ENCODE assay signal across 1 cellular context in genomic region chr9:122214507-122214906, GRCh38.
TF ChIP-seq lines count a peak whose summit lies in the region.

No MANE protein-coding gene starts in this region.

TF ChIP-seq in K562, 482 proteins besides CTCF, POLR2A, EP300 and RAD21:
- TF ChIP-seq ATF6 (CRISPR knock-in tag; IDR thresholded peaks at IDR 0.05): no peak
- no peak for TF ChIP-seq ZNF75A (CRISPR knock-in tag; IDR thresholded peaks at IDR 0.05)
- TF ChIP-seq ESRRB (CRISPR knock-in tag; IDR thresholded peaks at IDR 0.05; ENCODE audit: borderline replicate concordance): no peak
- TF ChIP-seq POU5F1 (IDR thresholded peaks at IDR 0.05; ENCODE audit: borderline replicate concordance, low read depth, low read length, partially characterized antibody): no peak
- TF ChIP-seq ZNF280B (CRISPR knock-in tag; IDR thresholded peaks at IDR 0.05): no peak
- TF ChIP-seq ZNF184 (CRISPR knock-in tag; IDR thresholded peaks at IDR 0.05): no peak
- TF ChIP-seq C11orf30 (IDR thresholded peaks at IDR 0.05; ENCODE audit: low read depth): no peak
- no peak for TF ChIP-seq HMBOX1 (IDR thresholded peaks at IDR 0.05)
- TF ChIP-seq ZHX1 (conservative IDR thresholded peaks at IDR 0.05; ENCODE audit: low read length): no peak
- TF ChIP-seq TFE3 (CRISPR knock-in tag; IDR thresholded peaks at IDR 0.05): no peak
- TF ChIP-seq CHD1 (IDR thresholded peaks at IDR 0.05; ENCODE audit: low read length): no peak
- TF ChIP-seq ZNF354B (CRISPR knock-in tag; IDR thresholded peaks at IDR 0.05): no peak
- no peak for TF ChIP-seq PRDM10 (IDR thresholded peaks at IDR 0.05; ENCODE audit: partially characterized antibody)
- no peak for TF ChIP-seq LARP7 (IDR thresholded peaks at IDR 0.05)
- no peak for TF ChIP-seq USF1 (CRISPR knock-in tag; IDR thresholded peaks at IDR 0.05)
- no peak for TF ChIP-seq HMG20B (CRISPR knock-in tag; IDR thresholded peaks at IDR 0.05)
- TF ChIP-seq ZNF12 (CRISPR knock-in tag; IDR thresholded peaks at IDR 0.05): no peak
- TF ChIP-seq NCOR1 (IDR thresholded peaks at IDR 0.05): no peak
- TF ChIP-seq HDAC1 (IDR thresholded peaks at IDR 0.05): no peak
- no peak for TF ChIP-seq MCM7 (IDR thresholded peaks at IDR 0.05)
